8 cellular contexts compared by ENCODE assay signal in the genomic region with DNA sequence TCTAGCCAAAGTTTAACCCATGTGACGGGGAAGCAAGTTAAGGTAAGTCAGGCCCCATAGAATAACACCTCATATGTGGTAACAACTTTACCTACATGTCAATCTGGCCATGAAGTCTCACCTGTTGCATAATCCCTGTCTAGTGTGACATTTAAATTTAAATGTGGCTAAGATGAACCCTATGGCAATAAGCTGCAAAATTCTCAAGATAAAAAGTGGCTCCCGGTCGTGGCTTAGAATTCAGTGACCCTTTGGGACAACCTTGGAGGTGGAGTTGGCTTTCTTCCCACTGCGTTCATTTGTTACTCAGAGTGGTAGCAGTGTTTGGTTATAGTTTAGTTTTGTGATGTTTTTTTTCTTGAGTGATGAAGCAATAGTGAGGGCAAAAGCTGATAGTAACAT.
DNase-seq lines count a peak whose midpoint lies in the region; ATAC-seq, FAIRE-seq and TF ChIP-seq lines count a peak whose summit lies in the region.

No MANE protein-coding gene starts in this region.

- peaks cover 85% of the 10 kb centered on the region for H3K4me1 Mint-ChIP-seq in activated CD4-positive, alpha-beta T cell treated with anti-CD3 and anti-CD28 coated beads, Interleukin-2, amount 10 ng/mL, durations not matched to agents 7 days and 5 days

- no peak for TF ChIP-seq RAD21 in GM12878 (IDR thresholded peaks at IDR 0.05; ENCODE audit: insufficient read depth, low read depth, low read length)

- peak overlapping the region; percentile 94 for H3K27ac Mint-ChIP-seq in activated CD4-positive, alpha-beta T cell treated with anti-CD3 and anti-CD28 coated beads, Interleukin-2, amount 10 ng/mL, durations not matched to agents 7 days and 5 days

- ATAC-seq in GM12878 (no peak), left lung (peak; percentile 11), GM21526 (IDR thresholded peaks at IDR 0.05; ENCODE audit: low FRiP score, unreplicated experiment) (no peak)

- POLR2A ChIA-PET in activated CD4-positive, alpha-beta T cell treated with anti-CD3 and anti-CD28 coated beads, Interleukin-2, amount 10 ng/mL, durations not matched to agents 7 days and 5 days (lab: Charles Lee), result no interaction called here
- POLR2A ChIA-PET in GM12878 (lab: Charles Lee), result no interaction called here

- BruUV-seq in GM12878 (replicated peaks; lab: Mats Ljungman, UMichigan), result TSS peak; percentile 93

- no peak for FAIRE-seq in GM12878 (lab: Jason Lieb, UNC)

- H3K27ac ChIP-seq in GM12878 (ENCODE audit: control insufficient read depth, insufficient read depth), result peak overlapping the region; percentile 88
- H3K27ac ChIP-seq in left lung, result peak overlapping the region; percentile 88 to 94
- H3K27ac ChIP-seq in tibial nerve, result peak overlapping the region; percentile 61 to 90 (median 79)

- intact Hi-C loops in GM12878 (cut with micrococcal nuclease; ENCODE audit: unreplicated experiment) (loop anchor here (2.0 kb wide), 1 partner anchor 27 kb away; no protein-coding TSS in a partner anchor), left lung (cut with DNase I) (no loop called here)

- peaks cover 5% of the 10 kb centered on the region for H3K9me3 Mint-ChIP-seq in activated CD4-positive, alpha-beta T cell treated with anti-CD3 and anti-CD28 coated beads, Interleukin-2, amount 10 ng/mL, durations not matched to agents 7 days and 5 days

- TF ChIP-seq EP300 in GM12878 (IDR thresholded peaks at IDR 0.05; ENCODE audit: borderline replicate concordance in 1 of 2, control insufficient read depth in 1 of 2, low read depth in 2 of 2, low read length in 2 of 2) (no peak), tibial nerve (IDR thresholded peaks at IDR 0.05) (no peak)

- H3K4me3 Mint-ChIP-seq in activated CD4-positive, alpha-beta T cell treated with anti-CD3 and anti-CD28 coated beads, Interleukin-2, amount 10 ng/mL, durations not matched to agents 7 days and 5 days, result peak overlapping the region; percentile 66

- no peaks in the 10 kb centered on the region; a peak in 1 of 4 replicates for H3K36me3 ChIP-seq in GM12878 (ENCODE audit: control insufficient read depth in 2 of 2, insufficient read depth in 2 of 2, low read length in 1 of 2)
- H3K36me3 ChIP-seq in left lung, result no peaks in the 10 kb centered on the region
- no peaks in the 10 kb centered on the region for H3K36me3 ChIP-seq in tibial nerve

- CTCF ChIA-PET in activated CD4-positive, alpha-beta T cell treated with anti-CD3 and anti-CD28 coated beads, Interleukin-2, amount 10 ng/mL, durations not matched to agents 7 days and 5 days (lab: Charles Lee), result interaction anchor here (0.8 to 2.1 kb wide), 7 partner anchors 10 to 253 kb away, joined by 3 to 9 read pairs (median 4); no protein-coding TSS in a partner anchor
- CTCF ChIA-PET in GM12878 (lab: Yijun Ruan, JAX), result interaction anchor here (0.8 to 2.3 kb wide), 3 partner anchors 33 to 157 kb away, joined by 3 to 6 read pairs (median 3); no protein-coding TSS in a partner anchor

- SMC1A ChIA-PET in GM12878 (lab: Charles Lee; ENCODE audit: uncharacterized antibody, unreplicated experiment), result interaction anchor here (1.3 to 1.5 kb wide), 3 partner anchors 13 to 87 kb away, joined by 4 read pairs; no protein-coding TSS in a partner anchor

- 93% methylated on average over 4 of the region's 4 CpGs for WGBS in GM12878 (ENCODE audit: insufficient coverage, insufficient replicate concordance, low lambda C conversion rate, missing lambda C conversion rate)
- WGBS in tibial nerve, 2 donors, result 36 to 43% methylated on average over 4 of the region's 4 CpGs

- H3K36me3 Mint-ChIP-seq in activated CD4-positive, alpha-beta T cell treated with anti-CD3 and anti-CD28 coated beads, Interleukin-2, amount 10 ng/mL, durations not matched to agents 7 days and 5 days (ENCODE audit: low read depth), result peaks cover 45% of the 10 kb centered on the region

- H3K9ac ChIP-seq in GM12878 (ENCODE audit: control insufficient read depth, insufficient read depth, low read length), result no peak overlapping the region

- RAD21 ChIA-PET in GM12878 (lab: Charles Lee; ENCODE audit: unreplicated experiment), result interaction anchor here (1.7 kb wide), 1 partner anchor 47 kb away, joined by 6 read pairs; no protein-coding TSS in a partner anchor

- in situ Hi-C loops in GM12878 (cut with MboI), result no loop called here

- no peaks in the 10 kb centered on the region for H3K27me3 Mint-ChIP-seq in activated CD4-positive, alpha-beta T cell treated with anti-CD3 and anti-CD28 coated beads, Interleukin-2, amount 10 ng/mL, durations not matched to agents 7 days and 5 days

- H3K27me3 ChIP-seq in GM12878 (replicated peaks in 1 of 2; ENCODE audit: control insufficient read depth in 2 of 2, insufficient read depth in 2 of 2, low read length in 1 of 2) (no peaks in the 10 kb centered on the region), left lung (no peaks in the 10 kb centered on the region), tibial nerve (no peaks in the 10 kb centered on the region)

- H4K20me1 ChIP-seq in GM12878 (ENCODE audit: control insufficient read depth, insufficient read depth), result no peaks in the 10 kb centered on the region

- H2AFZ ChIP-seq in GM12878 (ENCODE audit: control insufficient read depth, low read depth, low read length), result no peak overlapping the region

- H3K4me1 ChIP-seq in GM12878 (ENCODE audit: control insufficient read depth, insufficient read depth, low read length), result peaks cover 42% of the 10 kb centered on the region
- peaks cover 24 to 74% of the 10 kb centered on the region in 2 donors for H3K4me1 ChIP-seq in left lung
- H3K4me1 ChIP-seq in tibial nerve, result peaks cover 0 to 57% (median 29%) of the 10 kb centered on the region in 4 donors

- H3K79me2 ChIP-seq in GM12878 (ENCODE audit: control insufficient read depth, insufficient read depth, low read length), result peaks cover 48% of the 10 kb centered on the region

- no peak overlapping the region for H3K4me3 ChIP-seq in GM12878
- no peak overlapping the region for H3K4me3 ChIP-seq in left lung
- no peak overlapping the region for H3K4me3 ChIP-seq in tibial nerve

- H3K9me3 ChIP-seq in GM12878 (replicated peaks; ENCODE audit: control insufficient read depth, insufficient read depth, low read length) (no peaks in the 10 kb centered on the region), left lung (no peaks in the 10 kb centered on the region), tibial nerve (no peaks in the 10 kb centered on the region)

- no peak for TF ChIP-seq CTCF in GM12878 (IDR thresholded peaks at IDR 0.05 in 2 of 3, conservative IDR thresholded peaks at IDR 0.05 in 1 of 3; ENCODE audit: control insufficient read depth in 2 of 3, extremely low read depth in 1 of 3, insufficient read depth in 1 of 3, low read depth in 3 of 3, low read length in 3 of 3)
- TF ChIP-seq CTCF in left lung (IDR thresholded peaks at IDR 0.05), result no peak
- TF ChIP-seq CTCF in tibial nerve (IDR thresholded peaks at IDR 0.05), result no peak

- H3K4me2 ChIP-seq in GM12878 (ENCODE audit: control insufficient read depth, insufficient read depth), result no peak overlapping the region

- TF ChIP-seq POLR2A in GM12878 (IDR thresholded peaks at IDR 0.05; ENCODE audit: low read depth, low read length) (no peak), tibial nerve (IDR thresholded peaks at IDR 0.05) (no peak)

- DNase-seq in activated CD4-positive, alpha-beta T cell treated with anti-CD3 and anti-CD28 coated beads, Interleukin-2, amount 10 ng/mL, durations not matched to agents 7 days and 5 days, result no peak
- no peak for DNase-seq in activated CD4-positive, alpha-beta T cell treated with anti-CD3 and anti-CD28 coated beads, Interleukin-2, amount 50 U/mL, for 1 hour
- DNase-seq in GM12878 (ENCODE audit: low read depth, low spot score) (no peak), left lung (no peak), tibial nerve (ENCODE audit: low spot score in 2 of 2) (no peak), T1000 (lab: John Stamatoyannopoulos, UW) (no peak), superior temporal gyrus (ENCODE audit: extremely low spot score) (no peak)

TF ChIP-seq in GM12878, 131 proteins besides CTCF, POLR2A, EP300 and RAD21:
- TF ChIP-seq POLR2AphosphoS5 (IDR thresholded peaks at IDR 0.05; ENCODE audit: low read length) (0 out of 2 replicates have a peak, but pooled peaks have one; percentile 18), DPF2 (IDR thresholded peaks at IDR 0.05) (no peak)
TF ChIP-seq in GM12878: peak in this region for 1.
